1 cellular context compared by ENCODE assay signal in the genomic region with DNA sequence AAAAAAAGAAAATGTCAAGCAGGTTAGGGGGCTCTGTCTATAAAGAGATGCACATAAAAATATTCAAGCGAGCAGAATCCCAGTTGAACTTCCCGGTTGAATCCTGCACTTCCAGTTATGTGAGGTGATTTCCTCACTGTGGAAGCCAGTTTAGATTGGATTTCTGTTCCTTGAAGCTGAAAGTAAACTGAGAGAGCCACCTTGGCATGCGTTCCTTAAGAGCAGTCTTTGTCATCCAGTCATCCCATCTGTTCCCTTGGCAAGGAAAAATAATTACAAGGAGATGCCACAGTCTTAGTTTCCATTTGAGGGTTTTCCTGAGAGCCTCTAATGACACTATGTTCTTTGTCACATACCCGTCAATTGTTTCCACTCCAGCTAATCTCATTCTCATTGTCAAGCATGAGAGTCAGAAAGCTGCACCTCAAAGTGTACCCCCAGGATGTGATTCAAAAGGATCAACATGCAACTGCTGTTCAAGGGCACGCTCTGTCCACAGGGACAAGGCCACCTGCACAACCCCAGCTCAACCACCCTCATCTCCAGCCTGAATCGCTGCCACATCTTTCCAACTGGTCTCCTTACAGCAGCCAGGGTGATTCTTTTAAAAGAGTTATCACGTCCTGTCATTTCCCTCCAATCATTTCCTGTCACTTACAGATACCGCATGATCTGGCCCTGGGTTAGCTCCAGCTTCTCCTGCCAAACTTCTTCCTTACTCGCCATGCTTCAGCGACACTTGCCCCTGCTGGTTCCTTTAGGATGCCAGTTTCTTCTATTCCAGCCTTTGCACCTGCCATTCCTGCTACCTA.
TF ChIP-seq lines count a peak whose summit lies in the region.

No MANE protein-coding gene starts in this region.

TF ChIP-seq in WTC11, 78 proteins besides CTCF, POLR2A, EP300 and RAD21:
- TF ChIP-seq AR (CRISPR knock-in tag; IDR thresholded peaks at IDR 0.05) (no peak), GABPB1 (CRISPR knock-in tag; IDR thresholded peaks at IDR 0.05) (peak; percentile 95)
TF ChIP-seq in WTC11: peak in this region for 1.
